In genomic region chrX:81110286-81110685, GRCh38 we compare ENCODE assay signal across 26 cellular contexts.
DNase-seq lines count a peak whose midpoint lies in the region; ATAC-seq, FAIRE-seq and TF ChIP-seq lines count a peak whose summit lies in the region.
"Had no signal": no experiment of that assay in that cellular context is flagged by ENCODE, and none has a peak within 500 bp of the region (broad histone marks: within the 10 kb centered on the region; RNA-seq: fewer than 3 reads in every experiment).

No MANE protein-coding gene starts in this region.

- H2AFZ ChIP-seq in HepG2 (ENCODE audit: low read length) (no peak overlapping the region), astrocyte (ENCODE audit: low read depth, low read length) (no peak overlapping the region)

- H3K36me3 Mint-ChIP-seq in astrocyte (ENCODE audit: low read depth, unreplicated experiment), result no peaks in the 10 kb centered on the region
- H3K36me3 Mint-ChIP-seq: CD14-positive monocyte; CD4-positive, CD25-positive, alpha-beta regulatory T cell had no signal

- no peak for ATAC-seq in HepG2
- ATAC-seq in right lobe of liver, result no peak
- no peak for ATAC-seq in Right ventricle myocardium superior (ENCODE audit: poor library complexity)
- ATAC-seq: GM12878 had no signal

- FAIRE-seq in HepG2 (lab: Jason Lieb, UNC), result no peak
- FAIRE-seq in astrocyte (lab: Jason Lieb, UNC), result peak; percentile 59
- peak; percentile 36 for FAIRE-seq in islet of Langerhans (lab: Jason Lieb, UNC)
- FAIRE-seq: GM12878, GM12892, GM18507 had no signal

- no peak for DNase-seq in HepG2 (ENCODE audit: low spot score)
- DNase-seq in right lobe of liver, result no peak
- no peak for DNase-seq in astrocyte (ENCODE audit: low read depth)
- DNase-seq in hepatic stellate cell (ENCODE audit: low spot score), result no peak
- no peak for DNase-seq in Right ventricle myocardium superior
- DNase-seq: ACHN; BE2C; C1 segment of cervical spinal cord; CD4-positive, alpha-beta memory T cell; CD4-positive, CD25-positive, alpha-beta regulatory T cell; CD8-positive, alpha-beta memory T cell; COR-L47; DMS 273 treated with DMSO at 0.1 percent for 48 hours; DMS153; DMS53; DMS79; DND-41; EL; GDM1 had no signal

- no peak overlapping the region for H3K9ac ChIP-seq in HepG2 (ENCODE audit: insufficient read depth, low read depth, low read length)
- no peak overlapping the region for H3K9ac ChIP-seq in astrocyte (ENCODE audit: low read length)
- H3K9ac ChIP-seq: BLaER1 had no signal

- no peaks in the 10 kb centered on the region for H3K4me1 ChIP-seq in HepG2 (ENCODE audit: insufficient read depth, low read length)
- H3K4me1 ChIP-seq in right lobe of liver, result no peaks in the 10 kb centered on the region
- H3K4me1 ChIP-seq in astrocyte (ENCODE audit: insufficient read depth, low read length), result no peaks in the 10 kb centered on the region
- H3K4me1 ChIP-seq: BE2C, BLaER1 had no signal

- POLR2A ChIA-PET in HepG2 (lab: Yijun Ruan, JAX), result no interaction called here

- H3K27ac Mint-ChIP-seq in astrocyte (ENCODE audit: unreplicated experiment), result no peak overlapping the region
- H3K27ac Mint-ChIP-seq: CD14-positive monocyte; CD4-positive, alpha-beta memory T cell; CD4-positive, CD25-positive, alpha-beta regulatory T cell; CD8-positive, alpha-beta memory T cell had no signal

- H3K4me3 Mint-ChIP-seq in astrocyte (ENCODE audit: unreplicated experiment), result no peak overlapping the region
- H3K4me3 Mint-ChIP-seq: CD14-positive monocyte; CD4-positive, alpha-beta memory T cell; CD4-positive, CD25-positive, alpha-beta regulatory T cell; CD8-positive, alpha-beta memory T cell had no signal

- intact Hi-C loops in HepG2 (cut with micrococcal nuclease; ENCODE audit: unreplicated experiment) (no loop called here), right lobe of liver (cut with DNase I) (no loop called here), Right ventricle myocardium superior (cut with DNase I) (no loop called here)

- H3K27me3 ChIP-seq in HepG2 (ENCODE audit: control insufficient read depth in 1 of 2, insufficient read depth in 2 of 2, low read length in 2 of 2) (no peaks in the 10 kb centered on the region), right lobe of liver (no peaks in the 10 kb centered on the region), astrocyte (ENCODE audit: insufficient read depth, low read length) (no peaks in the 10 kb centered on the region)
- H3K27me3 ChIP-seq: BE2C had no signal

- 2% methylated on average over 3 of the region's 3 CpGs for WGBS in HepG2 (ENCODE audit: low lambda C conversion rate)
- WGBS in right lobe of liver (ENCODE audit: insufficient coverage, low coverage, low lambda C conversion rate, missing lambda C conversion rate), result 73% methylated on average over 3 of the region's 3 CpGs

- H3K9me3 ChIP-seq in HepG2 (ENCODE audit: low read length) (peaks cover 17% of the 10 kb centered on the region), right lobe of liver (no peaks in the 10 kb centered on the region), astrocyte (ENCODE audit: insufficient read depth, low read depth, low read length) (no peaks in the 10 kb centered on the region)
- H3K9me3 ChIP-seq: BE2C had no signal

- TF ChIP-seq POLR2A in HepG2 (IDR thresholded peaks at IDR 0.05; ENCODE audit: insufficient read depth in 1 of 2, low read depth in 2 of 2, low read length in 2 of 2), result no peak
- no peak for TF ChIP-seq POLR2A in right lobe of liver (IDR thresholded peaks at IDR 0.05)

- H4K20me1 ChIP-seq in HepG2 (ENCODE audit: insufficient read depth, low read length) (no peaks in the 10 kb centered on the region), astrocyte (ENCODE audit: insufficient read depth, low read length) (no peaks in the 10 kb centered on the region)
- H4K20me1 ChIP-seq: BLaER1 had no signal

- H3K36me3 ChIP-seq in HepG2 (replicated peaks in 1 of 2; ENCODE audit: control insufficient read depth in 1 of 2, insufficient read depth in 2 of 2, low read length in 2 of 2) (no peaks in the 10 kb centered on the region), right lobe of liver (peaks cover 0 to 7% (median 2%) of the 10 kb centered on the region in 4 donors), astrocyte (ENCODE audit: insufficient read depth, low read length) (no peaks in the 10 kb centered on the region)
- H3K36me3 ChIP-seq: BE2C, BLaER1 had no signal

- no TSS peak for BruUV-seq in HepG2 (replicated peaks; lab: Mats Ljungman, UMichigan)

- no peak overlapping the region for H3K4me2 ChIP-seq in HepG2 (ENCODE audit: low read depth, low read length)
- no peak overlapping the region for H3K4me2 ChIP-seq in astrocyte (ENCODE audit: low read length)
- H3K4me2 ChIP-seq: BLaER1 had no signal

- peaks cover 2% of the 10 kb centered on the region for H3K9me3 Mint-ChIP-seq in astrocyte (ENCODE audit: unreplicated experiment)

- no peak for TF ChIP-seq EP300 in HepG2 (IDR thresholded peaks at IDR 0.05; ENCODE audit: low read depth in 2 of 2, low read length in 2 of 2)
- no peak for TF ChIP-seq EP300 in HepG2 (CRISPR knock-in tag; IDR thresholded peaks at IDR 0.05; ENCODE audit: borderline replicate concordance)

- TF ChIP-seq CTCF in HepG2 (CRISPR knock-in tag; IDR thresholded peaks at IDR 0.05), result no peak
- no peak for TF ChIP-seq CTCF in right lobe of liver (IDR thresholded peaks at IDR 0.05)
- TF ChIP-seq CTCF in astrocyte (IDR thresholded peaks at IDR 0.05; ENCODE audit: insufficient read depth, low read depth, low read length), result no peak

- no peak overlapping the region for H3K27ac ChIP-seq in HepG2 (ENCODE audit: extremely low read length, insufficient read depth, low read length)
- H3K27ac ChIP-seq in right lobe of liver, result no peak overlapping the region
- no peak overlapping the region for H3K27ac ChIP-seq in astrocyte (ENCODE audit: low read depth, low read length)
- H3K27ac ChIP-seq: 22Rv1, BLaER1 had no signal

- H3K4me3 ChIP-seq in HepG2 (replicated peaks in 1 of 3; ENCODE audit: insufficient read depth in 1 of 3, low read depth in 2 of 3, low read length in 3 of 3) (no peak overlapping the region), right lobe of liver (no peak overlapping the region), astrocyte (ENCODE audit: insufficient read depth, low read depth, low read length) (no peak overlapping the region)
- H3K4me3 ChIP-seq: BLaER1, GM12878 had no signal

- no peaks in the 10 kb centered on the region for H3K79me2 ChIP-seq in HepG2 (ENCODE audit: insufficient read depth, low read length)
- no peaks in the 10 kb centered on the region for H3K79me2 ChIP-seq in astrocyte (ENCODE audit: insufficient read depth, low read length)

- CTCF ChIA-PET in HepG2 (lab: Yijun Ruan, JAX; ENCODE audit: low intra/inter-chr PET ratio, low total read pairs), result no interaction called here

- in situ Hi-C loops in HepG2 (cut with HindIII; ENCODE audit: extremely low pct_ligation_motif_present, low pct_unique_long_range_greater_than_20kb), result no loop called here

- no peaks in the 10 kb centered on the region for H3K4me1 Mint-ChIP-seq in astrocyte (ENCODE audit: low read depth, unreplicated experiment)
- H3K4me1 Mint-ChIP-seq: CD4-positive, alpha-beta memory T cell; CD4-positive, CD25-positive, alpha-beta regulatory T cell; CD8-positive, alpha-beta memory T cell had no signal

- no peaks in the 10 kb centered on the region for H3K27me3 Mint-ChIP-seq in astrocyte (ENCODE audit: low read depth, unreplicated experiment)
- H3K27me3 Mint-ChIP-seq: CD4-positive, alpha-beta memory T cell; CD4-positive, CD25-positive, alpha-beta regulatory T cell had no signal

- TF ChIP-seq RAD21 in HepG2 (CRISPR knock-in tag; IDR thresholded peaks at IDR 0.05), result no peak

TF ChIP-seq in HepG2, 621 proteins besides CTCF, POLR2A, EP300 and RAD21 (continues in another document):
- TF ChIP-seq U2AF2 (IDR thresholded peaks at IDR 0.05; ENCODE audit: low read depth, low read length) (no peak), MAZ (IDR thresholded peaks at IDR 0.05; ENCODE audit: borderline replicate concordance, low read depth, low read length) (no peak), MAZ (CRISPR knock-in tag; IDR thresholded peaks at IDR 0.05; ENCODE audit: low read depth) (no peak), MAFF (IDR thresholded peaks at IDR 0.05; ENCODE audit: low read depth, low read length) (peak; percentile 31; the same call in 1 of the 2 replicates), AKNA (CRISPR knock-in tag; IDR thresholded peaks at IDR 0.05; ENCODE audit: borderline replicate concordance) (no peak), ZNF232 (CRISPR knock-in tag; IDR thresholded peaks at IDR 0.05; ENCODE audit: borderline replicate concordance) (no peak), ZSCAN21 (CRISPR knock-in tag; IDR thresholded peaks at IDR 0.05; ENCODE audit: borderline replicate concordance) (no peak)
